15 cellular contexts compared by ENCODE assay signal in genomic region chr22:30008401-30008800, GRCh38.
A peak's percentile ranks its signal among the peaks of the same experiment; 100 is the strongest.
DNase-seq lines count a peak whose midpoint lies in the region; ATAC-seq and TF ChIP-seq lines count a peak whose summit lies in the region.
"Had no signal": no experiment of that assay in that cellular context is flagged by ENCODE, and none has a peak within 500 bp of the region (broad histone marks: within the 10 kb centered on the region; RNA-seq: fewer than 3 reads in every experiment).

No MANE protein-coding gene starts in this region.

- no peaks in the 10 kb centered on the region for H3K36me3 ChIP-seq in GM23338 (ENCODE audit: insufficient read depth)
- peaks cover 39% of the 10 kb centered on the region for H3K36me3 ChIP-seq in KOPT-K1 (ENCODE audit: insufficient read depth, low read length)
- H3K36me3 ChIP-seq in mesendoderm (ENCODE audit: control insufficient read depth, insufficient read depth, low read length), result no peaks in the 10 kb centered on the region

- H3K9me2 ChIP-seq in GM23338 (ENCODE audit: insufficient read depth), result no peaks in the 10 kb centered on the region

- no peaks in the 10 kb centered on the region for H3K79me1 ChIP-seq in mesendoderm (ENCODE audit: low read length)

- H4K20me1 ChIP-seq in GM23338 (replicated peaks; ENCODE audit: insufficient read depth), result no peaks in the 10 kb centered on the region; the same call in 1 of the 2 replicates

- no peak overlapping the region for H4K8ac ChIP-seq in mesendoderm (ENCODE audit: low read depth, low read length)

- H2BK120ac ChIP-seq in mesendoderm (ENCODE audit: low read depth, low read length), result no peak overlapping the region

- ATAC-seq in GM23338 (peak; percentile 75), GM18517 (IDR thresholded peaks at IDR 0.05; ENCODE audit: unreplicated experiment) (no peak), GM19351 (IDR thresholded peaks at IDR 0.05; ENCODE audit: unreplicated experiment) (no peak)
- ATAC-seq: K562, Panc1 had no signal

- H3K79me2 ChIP-seq in GM23338 (replicated peaks; ENCODE audit: insufficient read depth) (no peaks in the 10 kb centered on the region), mesendoderm (ENCODE audit: control insufficient read depth, insufficient read depth, low read length) (no peaks in the 10 kb centered on the region)

- H3K4me1 ChIP-seq in GM23338 (ENCODE audit: insufficient read depth) (no peaks in the 10 kb centered on the region), mesendoderm (ENCODE audit: control insufficient read depth, low read depth, low read length) (no peaks in the 10 kb centered on the region)

- no peak overlapping the region for H3K23ac ChIP-seq in mesendoderm (ENCODE audit: low read length)

- no peaks in the 10 kb centered on the region for H3K9me3 Mint-ChIP-seq in GM23338

- H2BK15ac ChIP-seq in mesendoderm (replicated peaks; ENCODE audit: low read depth), result no peak overlapping the region

- H2BK5ac ChIP-seq in mesendoderm (ENCODE audit: low read length), result no peak overlapping the region

- no peak for DNase-seq in GM23338 (ENCODE audit: low spot score)
- DNase-seq in astrocyte of the spinal cord (ENCODE audit: low read depth, low spot score), result peak; percentile 23
- DNase-seq in mesendoderm, result peak; percentile 48
- DNase-seq in NCI-H2029 treated with DMSO at 0.1 percent for 48 hours (lab: John Stamatoyannopoulos, UW), result no peak
- DNase-seq: AML-193, DMS79, HCEC 1CT, NCI-H1105 treated with DMSO at 0.1 percent for 48 hours, NCI-H1694 had no signal

- H4K5ac ChIP-seq in mesendoderm (ENCODE audit: low read length), result no peak overlapping the region

- no peak overlapping the region for H3K4me2 ChIP-seq in GM23338
- H3K4me2 ChIP-seq in mesendoderm (ENCODE audit: low read length), result no peak overlapping the region

- no peak overlapping the region for H3K4me3 Mint-ChIP-seq in GM23338

- no peak overlapping the region for H3K4ac ChIP-seq in mesendoderm (ENCODE audit: low read depth, low read length)

- peaks cover 14% of the 10 kb centered on the region for H3K4me1 Mint-ChIP-seq in GM23338

- in situ Hi-C loops in astrocyte of the spinal cord (cut with HindIII; ENCODE audit: low sequenced_read_pairs), result no loop called here

- H3K56ac ChIP-seq in mesendoderm (ENCODE audit: low read length), result no peak overlapping the region

- no CpG with 5 or more reads among the region's 2 CpGs for WGBS in mesendoderm (ENCODE audit: extremely low coverage, insufficient coverage, low lambda C conversion rate)

- no peaks in the 10 kb centered on the region for H3K9me3 ChIP-seq in KOPT-K1 (ENCODE audit: insufficient read depth, low read length, poor library complexity, severe bottlenecking)

- H3K18ac ChIP-seq in mesendoderm (ENCODE audit: low read length), result no peak overlapping the region

- no peak overlapping the region for H3K9ac ChIP-seq in mesendoderm (ENCODE audit: low read length)

- H3K27me3 ChIP-seq in GM23338 (ENCODE audit: insufficient read depth) (no peaks in the 10 kb centered on the region), mesendoderm (ENCODE audit: insufficient read depth, low read length, poor library complexity) (no peaks in the 10 kb centered on the region)

- peak overlapping the region; percentile 41; the same call in 1 of the 2 replicates for H3K27ac Mint-ChIP-seq in GM23338

- no peak overlapping the region for H2AK5ac ChIP-seq in mesendoderm (ENCODE audit: low read length)

- H3K27me3 Mint-ChIP-seq in GM23338 (ENCODE audit: insufficient read depth, low read depth, poor library complexity), result no peaks in the 10 kb centered on the region

- H3K4me3 ChIP-seq in GM23338, result no peak overlapping the region
- no peak overlapping the region for H3K4me3 ChIP-seq in astrocyte of the spinal cord (ENCODE audit: low read depth, low read length)
- H3K4me3 ChIP-seq in mesendoderm (ENCODE audit: low read length), result no peak overlapping the region
- H3K4me3 ChIP-seq: K562 had no signal

- H2AFZ ChIP-seq in GM23338, result no peak overlapping the region

- TF ChIP-seq CTCF in GM23338 (conservative IDR thresholded peaks at IDR 0.05; ENCODE audit: low read depth in 2 of 2) (no peak), astrocyte of the spinal cord (IDR thresholded peaks at IDR 0.05; ENCODE audit: low read depth, low read length) (no peak)

- no peaks in the 10 kb centered on the region for H3F3A ChIP-seq in GM23338 (replicated peaks; ENCODE audit: low read depth)

- H3K27ac ChIP-seq in GM23338 (ENCODE audit: low read depth) (no peak overlapping the region), KOPT-K1 (ENCODE audit: low read depth, low read length, poor library complexity, severe bottlenecking) (peak overlapping the region; percentile 65), mesendoderm (ENCODE audit: low read depth, low read length) (no peak overlapping the region)
- H3K27ac ChIP-seq: C4-2B had no signal

- no peaks in the 10 kb centered on the region for H3K36me3 Mint-ChIP-seq in GM23338 (ENCODE audit: low read depth)

TF ChIP-seq in GM23338, 12 proteins besides CTCF, POLR2A, EP300 and RAD21 (continues in another document):
- no peak for TF ChIP-seq REST (IDR thresholded peaks at IDR 0.05; ENCODE audit: unreplicated experiment)
- no peak for TF ChIP-seq STAT1 (IDR thresholded peaks at IDR 0.05; ENCODE audit: unreplicated experiment)
- TF ChIP-seq POLR2AphosphoS5 (IDR thresholded peaks at IDR 0.05; ENCODE audit: low read depth), result no peak
- no peak for TF ChIP-seq EZH2 (IDR thresholded peaks at IDR 0.05; ENCODE audit: low read depth, unreplicated experiment)
- no peak for TF ChIP-seq NANOG (IDR thresholded peaks at IDR 0.05; ENCODE audit: borderline replicate concordance)
- TF ChIP-seq EZH2phosphoT487 (IDR thresholded peaks at IDR 0.05; ENCODE audit: unreplicated experiment), result no peak
- no peak for TF ChIP-seq ZNF331 (CRISPR knock-in tag; IDR thresholded peaks at IDR 0.05; ENCODE audit: low read depth)
- TF ChIP-seq ZNF114 (CRISPR knock-in tag; IDR thresholded peaks at IDR 0.05), result no peak

Comparison
In these comparisons a context has a peak if more than half of its experiments do, and no peak if none do; other contexts are left out.
1. DNase-seq: peak in astrocyte of the spinal cord (single experiment) and mesendoderm (single experiment); none in GM23338 (single experiment) and NCI-H2029 treated with DMSO at 0.1 percent for 48 hours (single experiment).